In the genomic region with DNA sequence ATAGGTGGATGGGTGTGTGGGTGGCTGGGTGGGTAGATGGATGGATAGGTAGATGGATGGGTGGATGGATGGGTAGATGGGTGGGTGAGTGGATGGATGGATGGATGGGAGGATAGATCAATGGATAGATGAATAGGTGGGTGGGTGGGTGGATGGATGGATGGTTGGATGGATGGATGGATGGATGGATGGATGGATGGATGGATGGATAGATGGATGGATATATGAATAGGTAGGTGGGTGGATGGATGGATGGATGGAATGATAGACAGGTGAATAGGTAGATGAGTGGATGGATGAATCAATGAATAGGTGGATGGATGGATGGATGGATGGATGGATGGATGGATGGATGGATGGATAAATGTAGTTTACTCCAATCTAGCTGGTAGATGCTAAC, we compare ENCODE assay signal across 9 cellular contexts. TPM values are rescaled to one million over a fixed set of nuclear protein-coding genes. Genes with fewer than 3 reads are reported as not detected.
"Had no signal": no experiment of that assay in that cellular context is flagged by ENCODE, and none has a peak within 500 bp of the region (broad histone marks: within the 10 kb centered on the region; RNA-seq: fewer than 3 reads in every experiment).

No MANE protein-coding gene starts in this region.

- H3K36me3 Mint-ChIP-seq: IgD-negative memory B cell had no signal

- DNase-seq: H7, KG1 had no signal

- H2AFZ ChIP-seq: GM23338 had no signal

- H3K9me3 Mint-ChIP-seq: GM23338 had no signal

- H3K4me2 ChIP-seq: GM23338 had no signal

- H3K36me3 ChIP-seq: HAP-1 had no signal

- H3K27ac Mint-ChIP-seq: GM23338, IgD-negative memory B cell had no signal

- H3K4me1 ChIP-seq: HAP-1 had no signal

- ATAC-seq: GM23338, HCT116 had no signal

- H3K4me3 Mint-ChIP-seq: GM23338, IgD-negative memory B cell had no signal

- FAIRE-seq: HTR-8/SVneo had no signal

- H3K9me3 ChIP-seq: HAP-1 had no signal

- H3K4me3 ChIP-seq: GM23338, HAP-1 had no signal

RNA-seq across cellular contexts. Expression of a gene that starts 52.7 kb away (rescaled TPM):
- total RNA-seq: GM23338, H4, H7, HT-29 had no signal
- polyA plus RNA-seq: GM23338, IgD-negative memory B cell had no signal
